In the genomic region with DNA sequence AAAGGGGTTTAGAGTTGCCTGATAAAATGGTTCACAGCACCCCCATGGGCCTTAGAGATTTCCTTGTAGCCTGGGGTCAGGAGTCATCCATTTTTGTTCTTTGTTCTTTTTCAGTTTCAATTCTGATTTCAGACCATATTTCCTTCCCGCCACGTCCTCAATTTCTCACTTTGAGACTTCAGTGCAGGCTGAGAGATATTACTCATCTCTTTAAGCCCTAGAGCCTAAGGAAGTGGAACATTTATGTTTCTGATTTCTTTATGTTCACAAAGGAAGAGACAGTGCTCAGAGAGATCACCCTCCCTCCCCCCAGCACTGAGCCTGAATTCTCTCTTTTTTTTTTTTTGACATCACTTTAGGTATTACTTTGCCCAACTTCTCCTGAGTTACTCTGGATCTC, we compare ENCODE assay signal across 8 cellular contexts. TPM values are rescaled to one million over a fixed set of nuclear protein-coding genes. Genes with fewer than 3 reads are reported as not detected.
DNase-seq lines count a peak whose midpoint lies in the region; ATAC-seq and TF ChIP-seq lines count a peak whose summit lies in the region.
"Had no signal": no experiment of that assay in that cellular context is flagged by ENCODE, and none has a peak within 500 bp of the region (broad histone marks: within the 10 kb centered on the region; RNA-seq: fewer than 3 reads in every experiment).

No MANE protein-coding gene starts in this region.

- ATAC-seq in GM18907 (IDR thresholded peaks at IDR 0.05; ENCODE audit: unreplicated experiment): peak; percentile 83
- ATAC-seq in HG02870 (IDR thresholded peaks at IDR 0.05; ENCODE audit: unreplicated experiment): peak; percentile 81
- no peak for ATAC-seq in gastroesophageal sphincter

- no peak for TF ChIP-seq EP300 in gastroesophageal sphincter (IDR thresholded peaks at IDR 0.05)

- H3K4me3 ChIP-seq in neutrophil (ENCODE audit: low read depth in 1 of 2, low read length in 1 of 2) (no peak overlapping the region), gastroesophageal sphincter (no peak overlapping the region)
- H3K4me3 ChIP-seq: upper lobe of left lung had no signal

- TF ChIP-seq CTCF in neutrophil (IDR thresholded peaks at IDR 0.05) (no peak), gastroesophageal sphincter (IDR thresholded peaks at IDR 0.05) (no peak)

- H3K27me3 ChIP-seq in neutrophil (no peaks in the 10 kb centered on the region), gastroesophageal sphincter (no peaks in the 10 kb centered on the region)
- H3K27me3 ChIP-seq: upper lobe of left lung had no signal

- peak overlapping the region; percentile 38 for H3K27ac ChIP-seq in neutrophil
- no peak overlapping the region for H3K27ac ChIP-seq in gastroesophageal sphincter

- DNase-seq in activated CD4-positive, alpha-beta T cell treated with anti-CD3 and anti-CD28 coated beads for 48 hours: peak; percentile 51
- no peak for DNase-seq in NCI-H226
- DNase-seq in HK-2 (ENCODE audit: unreplicated experiment): no peak
- DNase-seq: upper lobe of left lung had no signal

- H3K4me1 ChIP-seq in neutrophil (ENCODE audit: control insufficient read depth in 1 of 2, insufficient read depth in 1 of 2, low read depth in 1 of 2, low read length in 1 of 2): peaks cover 16 to 27% of the 10 kb centered on the region in 2 experiments
- H3K4me1 ChIP-seq in gastroesophageal sphincter: peaks cover 0 to 29% (median 0%) of the 10 kb centered on the region in 3 donors

- TF ChIP-seq POLR2A in gastroesophageal sphincter (IDR thresholded peaks at IDR 0.05): no peak

- H3K36me3 ChIP-seq in neutrophil: peaks cover 11% of the 10 kb centered on the region
- peaks cover 0 to 10% of the 10 kb centered on the region in 2 donors for H3K36me3 ChIP-seq in gastroesophageal sphincter

- 50 to 63% methylated on average over 2 of the region's 2 CpGs for WGBS in gastroesophageal sphincter (ENCODE audit: low coverage in 1 of 2), 2 donors

- no peaks in the 10 kb centered on the region for H3K9me3 ChIP-seq in neutrophil
- H3K9me3 ChIP-seq in gastroesophageal sphincter: no peaks in the 10 kb centered on the region

RNA-seq across cellular contexts. Expression of a gene that starts 56.3 kb away (rescaled TPM):
- total RNA-seq in gastroesophageal sphincter: 100 to 1,000 TPM; 191 to 355 (median 269) TPM
